In the genomic region with DNA sequence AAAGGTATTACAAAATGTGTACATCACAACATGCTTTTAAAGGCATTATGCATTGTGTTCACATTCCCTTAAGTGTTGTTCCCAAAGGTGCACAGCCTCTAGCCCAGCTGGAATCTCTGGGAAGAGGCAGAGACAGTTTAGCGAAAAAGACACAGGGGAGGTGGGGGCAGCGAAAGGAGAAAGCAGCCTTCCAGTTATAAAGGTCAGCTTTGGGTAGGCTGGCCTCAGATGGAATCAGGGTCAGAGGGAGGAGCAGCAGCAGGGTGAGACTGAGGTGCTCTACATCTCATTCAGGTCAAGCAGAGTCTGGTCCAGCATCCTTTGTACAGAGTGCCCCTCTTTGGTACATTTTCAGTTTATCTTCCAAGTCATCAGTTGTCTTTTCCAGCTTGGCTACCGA, we compare ENCODE assay signal across 1 cellular context.
TF ChIP-seq lines count a peak whose summit lies in the region.

No MANE protein-coding gene starts in this region.

TF ChIP-seq in HepG2, 621 proteins besides CTCF, POLR2A, EP300 and RAD21 (continued from another document and continues in another):
- TF ChIP-seq, protein P1, sequence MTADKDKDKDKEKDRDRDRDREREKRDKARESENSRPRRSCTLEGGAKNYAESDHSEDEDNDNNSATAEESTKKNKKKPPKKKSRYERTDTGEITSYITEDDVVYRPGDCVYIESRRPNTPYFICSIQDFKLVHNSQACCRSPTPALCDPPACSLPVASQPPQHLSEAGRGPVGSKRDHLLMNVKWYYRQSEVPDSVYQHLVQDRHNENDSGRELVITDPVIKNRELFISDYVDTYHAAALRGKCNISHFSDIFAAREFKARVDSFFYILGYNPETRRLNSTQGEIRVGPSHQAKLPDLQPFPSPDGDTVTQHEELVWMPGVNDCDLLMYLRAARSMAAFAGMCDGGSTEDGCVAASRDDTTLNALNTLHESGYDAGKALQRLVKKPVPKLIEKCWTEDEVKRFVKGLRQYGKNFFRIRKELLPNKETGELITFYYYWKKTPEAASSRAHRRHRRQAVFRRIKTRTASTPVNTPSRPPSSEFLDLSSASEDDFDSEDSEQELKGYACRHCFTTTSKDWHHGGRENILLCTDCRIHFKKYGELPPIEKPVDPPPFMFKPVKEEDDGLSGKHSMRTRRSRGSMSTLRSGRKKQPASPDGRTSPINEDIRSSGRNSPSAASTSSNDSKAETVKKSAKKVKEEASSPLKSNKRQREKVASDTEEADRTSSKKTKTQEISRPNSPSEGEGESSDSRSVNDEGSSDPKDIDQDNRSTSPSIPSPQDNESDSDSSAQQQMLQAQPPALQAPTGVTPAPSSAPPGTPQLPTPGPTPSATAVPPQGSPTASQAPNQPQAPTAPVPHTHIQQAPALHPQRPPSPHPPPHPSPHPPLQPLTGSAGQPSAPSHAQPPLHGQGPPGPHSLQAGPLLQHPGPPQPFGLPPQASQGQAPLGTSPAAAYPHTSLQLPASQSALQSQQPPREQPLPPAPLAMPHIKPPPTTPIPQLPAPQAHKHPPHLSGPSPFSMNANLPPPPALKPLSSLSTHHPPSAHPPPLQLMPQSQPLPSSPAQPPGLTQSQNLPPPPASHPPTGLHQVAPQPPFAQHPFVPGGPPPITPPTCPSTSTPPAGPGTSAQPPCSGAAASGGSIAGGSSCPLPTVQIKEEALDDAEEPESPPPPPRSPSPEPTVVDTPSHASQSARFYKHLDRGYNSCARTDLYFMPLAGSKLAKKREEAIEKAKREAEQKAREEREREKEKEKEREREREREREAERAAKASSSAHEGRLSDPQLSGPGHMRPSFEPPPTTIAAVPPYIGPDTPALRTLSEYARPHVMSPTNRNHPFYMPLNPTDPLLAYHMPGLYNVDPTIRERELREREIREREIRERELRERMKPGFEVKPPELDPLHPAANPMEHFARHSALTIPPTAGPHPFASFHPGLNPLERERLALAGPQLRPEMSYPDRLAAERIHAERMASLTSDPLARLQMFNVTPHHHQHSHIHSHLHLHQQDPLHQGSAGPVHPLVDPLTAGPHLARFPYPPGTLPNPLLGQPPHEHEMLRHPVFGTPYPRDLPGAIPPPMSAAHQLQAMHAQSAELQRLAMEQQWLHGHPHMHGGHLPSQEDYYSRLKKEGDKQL (CRISPR knock-in tag; IDR thresholded peaks at IDR 0.05; ENCODE audit: low read depth) = 0 out of 2 replicates have a peak, but pooled peaks have one; percentile 35
- TF ChIP-seq PCBP1 (IDR thresholded peaks at IDR 0.05; ENCODE audit: borderline replicate concordance, low read depth, low read length) = no peak
- peak; percentile 18; the same call in 1 of the 2 replicates for TF ChIP-seq FOXO1 (CRISPR knock-in tag; IDR thresholded peaks at IDR 0.05)
- peak; percentile 57; the same call in 1 of the 2 replicates for TF ChIP-seq ZBTB7B (CRISPR knock-in tag; IDR thresholded peaks at IDR 0.05)
- no peak for TF ChIP-seq ZNF441 (CRISPR knock-in tag; IDR thresholded peaks at IDR 0.05; ENCODE audit: borderline replicate concordance)
- TF ChIP-seq, protein P2, sequence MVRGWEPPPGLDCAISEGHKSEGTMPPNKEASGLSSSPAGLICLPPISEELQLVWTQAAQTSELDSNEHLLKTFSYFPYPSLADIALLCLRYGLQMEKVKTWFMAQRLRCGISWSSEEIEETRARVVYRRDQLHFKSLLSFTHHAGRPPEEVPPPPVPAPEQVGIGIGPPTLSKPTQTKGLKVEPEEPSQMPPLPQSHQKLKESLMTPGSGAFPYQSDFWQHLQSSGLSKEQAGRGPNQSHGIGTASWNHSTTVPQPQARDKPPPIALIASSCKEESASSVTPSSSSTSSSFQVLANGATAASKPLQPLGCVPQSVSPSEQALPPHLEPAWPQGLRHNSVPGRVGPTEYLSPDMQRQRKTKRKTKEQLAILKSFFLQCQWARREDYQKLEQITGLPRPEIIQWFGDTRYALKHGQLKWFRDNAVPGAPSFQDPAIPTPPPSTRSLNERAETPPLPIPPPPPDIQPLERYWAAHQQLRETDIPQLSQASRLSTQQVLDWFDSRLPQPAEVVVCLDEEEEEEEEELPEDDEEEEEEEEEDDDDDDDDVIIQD (CRISPR knock-in tag; IDR thresholded peaks at IDR 0.05; ENCODE audit: low read depth) = peak; percentile 59; the same call in 1 of the 2 replicates
- TF ChIP-seq, protein P3, sequence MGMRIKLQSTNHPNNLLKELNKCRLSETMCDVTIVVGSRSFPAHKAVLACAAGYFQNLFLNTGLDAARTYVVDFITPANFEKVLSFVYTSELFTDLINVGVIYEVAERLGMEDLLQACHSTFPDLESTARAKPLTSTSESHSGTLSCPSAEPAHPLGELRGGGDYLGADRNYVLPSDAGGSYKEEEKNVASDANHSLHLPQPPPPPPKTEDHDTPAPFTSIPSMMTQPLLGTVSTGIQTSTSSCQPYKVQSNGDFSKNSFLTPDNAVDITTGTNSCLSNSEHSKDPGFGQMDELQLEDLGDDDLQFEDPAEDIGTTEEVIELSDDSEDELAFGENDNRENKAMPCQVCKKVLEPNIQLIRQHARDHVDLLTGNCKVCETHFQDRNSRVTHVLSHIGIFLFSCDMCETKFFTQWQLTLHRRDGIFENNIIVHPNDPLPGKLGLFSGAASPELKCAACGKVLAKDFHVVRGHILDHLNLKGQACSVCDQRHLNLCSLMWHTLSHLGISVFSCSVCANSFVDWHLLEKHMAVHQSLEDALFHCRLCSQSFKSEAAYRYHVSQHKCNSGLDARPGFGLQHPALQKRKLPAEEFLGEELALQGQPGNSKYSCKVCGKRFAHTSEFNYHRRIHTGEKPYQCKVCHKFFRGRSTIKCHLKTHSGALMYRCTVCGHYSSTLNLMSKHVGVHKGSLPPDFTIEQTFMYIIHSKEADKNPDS (CRISPR knock-in tag; IDR thresholded peaks at IDR 0.05) = no peak
- peak; percentile 48; the same call in 1 of the 2 replicates for TF ChIP-seq TBX2 (CRISPR knock-in tag; IDR thresholded peaks at IDR 0.05; ENCODE audit: borderline replicate concordance)
- TF ChIP-seq, protein P4, sequence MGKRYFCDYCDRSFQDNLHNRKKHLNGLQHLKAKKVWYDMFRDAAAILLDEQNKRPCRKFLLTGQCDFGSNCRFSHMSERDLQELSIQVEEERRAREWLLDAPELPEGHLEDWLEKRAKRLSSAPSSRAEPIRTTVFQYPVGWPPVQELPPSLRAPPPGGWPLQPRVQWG (CRISPR knock-in tag; IDR thresholded peaks at IDR 0.05; ENCODE audit: borderline replicate concordance, low read depth) = no peak
- TF ChIP-seq, protein P5, sequence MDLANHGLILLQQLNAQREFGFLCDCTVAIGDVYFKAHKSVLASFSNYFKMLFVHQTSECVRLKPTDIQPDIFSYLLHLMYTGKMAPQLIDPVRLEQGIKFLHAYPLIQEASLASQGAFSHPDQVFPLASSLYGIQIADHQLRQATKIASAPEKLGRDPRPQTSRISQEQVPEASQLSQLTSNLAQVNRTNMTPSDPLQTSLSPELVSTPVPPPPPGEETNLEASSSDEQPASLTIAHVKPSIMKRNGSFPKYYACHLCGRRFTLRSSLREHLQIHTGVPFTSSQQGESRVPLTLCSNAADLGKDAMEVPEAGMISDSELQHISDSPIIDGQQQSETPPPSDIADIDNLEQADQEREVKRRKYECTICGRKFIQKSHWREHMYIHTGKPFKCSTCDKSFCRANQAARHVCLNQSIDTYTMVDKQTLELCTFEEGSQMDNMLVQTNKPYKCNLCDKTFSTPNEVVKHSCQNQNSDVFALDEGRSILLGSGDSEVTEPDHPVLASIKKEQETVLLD (CRISPR knock-in tag; IDR thresholded peaks at IDR 0.05; ENCODE audit: low read depth) = no peak
- TF ChIP-seq RAD51 (IDR thresholded peaks at IDR 0.05; ENCODE audit: borderline replicate concordance) = no peak
- TF ChIP-seq MED1 (CRISPR knock-in tag; IDR thresholded peaks at IDR 0.05) = peak; percentile 51
- TF ChIP-seq NR2C2 (CRISPR knock-in tag; IDR thresholded peaks at IDR 0.05; ENCODE audit: borderline replicate concordance) = peak; percentile 82
- TF ChIP-seq, protein P6, sequence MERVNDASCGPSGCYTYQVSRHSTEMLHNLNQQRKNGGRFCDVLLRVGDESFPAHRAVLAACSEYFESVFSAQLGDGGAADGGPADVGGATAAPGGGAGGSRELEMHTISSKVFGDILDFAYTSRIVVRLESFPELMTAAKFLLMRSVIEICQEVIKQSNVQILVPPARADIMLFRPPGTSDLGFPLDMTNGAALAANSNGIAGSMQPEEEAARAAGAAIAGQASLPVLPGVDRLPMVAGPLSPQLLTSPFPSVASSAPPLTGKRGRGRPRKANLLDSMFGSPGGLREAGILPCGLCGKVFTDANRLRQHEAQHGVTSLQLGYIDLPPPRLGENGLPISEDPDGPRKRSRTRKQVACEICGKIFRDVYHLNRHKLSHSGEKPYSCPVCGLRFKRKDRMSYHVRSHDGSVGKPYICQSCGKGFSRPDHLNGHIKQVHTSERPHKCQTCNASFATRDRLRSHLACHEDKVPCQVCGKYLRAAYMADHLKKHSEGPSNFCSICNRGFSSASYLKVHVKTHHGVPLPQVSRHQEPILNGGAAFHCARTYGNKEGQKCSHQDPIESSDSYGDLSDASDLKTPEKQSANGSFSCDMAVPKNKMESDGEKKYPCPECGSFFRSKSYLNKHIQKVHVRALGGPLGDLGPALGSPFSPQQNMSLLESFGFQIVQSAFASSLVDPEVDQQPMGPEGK (CRISPR knock-in tag; IDR thresholded peaks at IDR 0.05) = peak; percentile 72
- TF ChIP-seq BHLHE40 (IDR thresholded peaks at IDR 0.05; ENCODE audit: low read length) = no peak
- no peak for TF ChIP-seq CBX2 (IDR thresholded peaks at IDR 0.05; ENCODE audit: low read depth, low read length)
- no peak for TF ChIP-seq CBX2 (CRISPR knock-in tag; IDR thresholded peaks at IDR 0.05; ENCODE audit: low read depth)
- TF ChIP-seq, protein P7, sequence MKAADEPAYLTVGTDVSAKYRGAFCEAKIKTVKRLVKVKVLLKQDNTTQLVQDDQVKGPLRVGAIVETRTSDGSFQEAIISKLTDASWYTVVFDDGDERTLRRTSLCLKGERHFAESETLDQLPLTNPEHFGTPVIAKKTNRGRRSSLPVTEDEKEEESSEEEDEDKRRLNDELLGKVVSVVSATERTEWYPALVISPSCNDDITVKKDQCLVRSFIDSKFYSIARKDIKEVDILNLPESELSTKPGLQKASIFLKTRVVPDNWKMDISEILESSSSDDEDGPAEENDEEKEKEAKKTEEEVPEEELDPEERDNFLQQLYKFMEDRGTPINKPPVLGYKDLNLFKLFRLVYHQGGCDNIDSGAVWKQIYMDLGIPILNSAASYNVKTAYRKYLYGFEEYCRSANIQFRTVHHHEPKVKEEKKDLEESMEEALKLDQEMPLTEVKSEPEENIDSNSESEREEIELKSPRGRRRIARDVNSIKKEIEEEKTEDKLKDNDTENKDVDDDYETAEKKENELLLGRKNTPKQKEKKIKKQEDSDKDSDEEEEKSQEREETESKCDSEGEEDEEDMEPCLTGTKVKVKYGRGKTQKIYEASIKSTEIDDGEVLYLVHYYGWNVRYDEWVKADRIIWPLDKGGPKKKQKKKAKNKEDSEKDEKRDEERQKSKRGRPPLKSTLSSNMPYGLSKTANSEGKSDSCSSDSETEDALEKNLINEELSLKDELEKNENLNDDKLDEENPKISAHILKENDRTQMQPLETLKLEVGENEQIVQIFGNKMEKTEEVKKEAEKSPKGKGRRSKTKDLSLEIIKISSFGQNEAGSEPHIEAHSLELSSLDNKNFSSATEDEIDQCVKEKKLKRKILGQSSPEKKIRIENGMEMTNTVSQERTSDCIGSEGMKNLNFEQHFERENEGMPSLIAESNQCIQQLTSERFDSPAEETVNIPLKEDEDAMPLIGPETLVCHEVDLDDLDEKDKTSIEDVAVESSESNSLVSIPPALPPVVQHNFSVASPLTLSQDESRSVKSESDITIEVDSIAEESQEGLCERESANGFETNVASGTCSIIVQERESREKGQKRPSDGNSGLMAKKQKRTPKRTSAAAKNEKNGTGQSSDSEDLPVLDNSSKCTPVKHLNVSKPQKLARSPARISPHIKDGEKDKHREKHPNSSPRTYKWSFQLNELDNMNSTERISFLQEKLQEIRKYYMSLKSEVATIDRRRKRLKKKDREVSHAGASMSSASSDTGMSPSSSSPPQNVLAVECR (CRISPR knock-in tag; IDR thresholded peaks at IDR 0.05; ENCODE audit: borderline replicate concordance) = peak; percentile 20; the same call in 1 of the 2 replicates
- peak; percentile 80; the same call in 1 of the 2 replicates for TF ChIP-seq RXRA (CRISPR knock-in tag; IDR thresholded peaks at IDR 0.05)
- TF ChIP-seq, protein P8, sequence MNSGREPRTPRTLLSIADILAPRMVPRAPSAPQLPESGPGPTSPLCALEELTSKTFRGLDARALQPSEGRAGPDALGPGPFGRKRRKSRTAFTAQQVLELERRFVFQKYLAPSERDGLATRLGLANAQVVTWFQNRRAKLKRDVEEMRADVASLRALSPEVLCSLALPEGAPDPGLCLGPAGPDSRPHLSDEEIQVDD (CRISPR knock-in tag; IDR thresholded peaks at IDR 0.05; ENCODE audit: borderline replicate concordance) = no peak
- TF ChIP-seq REL (CRISPR knock-in tag; conservative IDR thresholded peaks at IDR 0.05) = no peak
- no peak for TF ChIP-seq CBX1 (IDR thresholded peaks at IDR 0.05; ENCODE audit: low read depth)
- TF ChIP-seq, protein P9, sequence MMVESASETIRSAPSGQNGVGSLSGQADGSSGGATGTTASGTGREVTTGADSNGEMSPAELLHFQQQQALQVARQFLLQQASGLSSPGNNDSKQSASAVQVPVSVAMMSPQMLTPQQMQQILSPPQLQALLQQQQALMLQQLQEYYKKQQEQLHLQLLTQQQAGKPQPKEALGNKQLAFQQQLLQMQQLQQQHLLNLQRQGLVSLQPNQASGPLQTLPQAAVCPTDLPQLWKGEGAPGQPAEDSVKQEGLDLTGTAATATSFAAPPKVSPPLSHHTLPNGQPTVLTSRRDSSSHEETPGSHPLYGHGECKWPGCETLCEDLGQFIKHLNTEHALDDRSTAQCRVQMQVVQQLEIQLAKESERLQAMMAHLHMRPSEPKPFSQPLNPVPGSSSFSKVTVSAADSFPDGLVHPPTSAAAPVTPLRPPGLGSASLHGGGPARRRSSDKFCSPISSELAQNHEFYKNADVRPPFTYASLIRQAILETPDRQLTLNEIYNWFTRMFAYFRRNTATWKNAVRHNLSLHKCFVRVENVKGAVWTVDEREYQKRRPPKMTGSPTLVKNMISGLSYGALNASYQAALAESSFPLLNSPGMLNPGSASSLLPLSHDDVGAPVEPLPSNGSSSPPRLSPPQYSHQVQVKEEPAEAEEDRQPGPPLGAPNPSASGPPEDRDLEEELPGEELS (CRISPR knock-in tag; IDR thresholded peaks at IDR 0.05) = peak; percentile 73
- TF ChIP-seq, protein P10, sequence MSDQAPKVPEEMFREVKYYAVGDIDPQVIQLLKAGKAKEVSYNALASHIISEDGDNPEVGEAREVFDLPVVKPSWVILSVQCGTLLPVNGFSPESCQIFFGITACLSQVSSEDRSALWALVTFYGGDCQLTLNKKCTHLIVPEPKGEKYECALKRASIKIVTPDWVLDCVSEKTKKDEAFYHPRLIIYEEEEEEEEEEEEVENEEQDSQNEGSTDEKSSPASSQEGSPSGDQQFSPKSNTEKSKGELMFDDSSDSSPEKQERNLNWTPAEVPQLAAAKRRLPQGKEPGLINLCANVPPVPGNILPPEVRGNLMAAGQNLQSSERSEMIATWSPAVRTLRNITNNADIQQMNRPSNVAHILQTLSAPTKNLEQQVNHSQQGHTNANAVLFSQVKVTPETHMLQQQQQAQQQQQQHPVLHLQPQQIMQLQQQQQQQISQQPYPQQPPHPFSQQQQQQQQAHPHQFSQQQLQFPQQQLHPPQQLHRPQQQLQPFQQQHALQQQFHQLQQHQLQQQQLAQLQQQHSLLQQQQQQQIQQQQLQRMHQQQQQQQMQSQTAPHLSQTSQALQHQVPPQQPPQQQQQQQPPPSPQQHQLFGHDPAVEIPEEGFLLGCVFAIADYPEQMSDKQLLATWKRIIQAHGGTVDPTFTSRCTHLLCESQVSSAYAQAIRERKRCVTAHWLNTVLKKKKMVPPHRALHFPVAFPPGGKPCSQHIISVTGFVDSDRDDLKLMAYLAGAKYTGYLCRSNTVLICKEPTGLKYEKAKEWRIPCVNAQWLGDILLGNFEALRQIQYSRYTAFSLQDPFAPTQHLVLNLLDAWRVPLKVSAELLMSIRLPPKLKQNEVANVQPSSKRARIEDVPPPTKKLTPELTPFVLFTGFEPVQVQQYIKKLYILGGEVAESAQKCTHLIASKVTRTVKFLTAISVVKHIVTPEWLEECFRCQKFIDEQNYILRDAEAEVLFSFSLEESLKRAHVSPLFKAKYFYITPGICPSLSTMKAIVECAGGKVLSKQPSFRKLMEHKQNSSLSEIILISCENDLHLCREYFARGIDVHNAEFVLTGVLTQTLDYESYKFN (CRISPR knock-in tag; conservative IDR thresholded peaks at IDR 0.05) = peak; percentile 86
- TF ChIP-seq ATF1 (CRISPR knock-in tag; IDR thresholded peaks at IDR 0.05) = no peak
- TF ChIP-seq PPARG (CRISPR knock-in tag; conservative IDR thresholded peaks at IDR 0.05) = peak; percentile 88
